In the genomic region with DNA sequence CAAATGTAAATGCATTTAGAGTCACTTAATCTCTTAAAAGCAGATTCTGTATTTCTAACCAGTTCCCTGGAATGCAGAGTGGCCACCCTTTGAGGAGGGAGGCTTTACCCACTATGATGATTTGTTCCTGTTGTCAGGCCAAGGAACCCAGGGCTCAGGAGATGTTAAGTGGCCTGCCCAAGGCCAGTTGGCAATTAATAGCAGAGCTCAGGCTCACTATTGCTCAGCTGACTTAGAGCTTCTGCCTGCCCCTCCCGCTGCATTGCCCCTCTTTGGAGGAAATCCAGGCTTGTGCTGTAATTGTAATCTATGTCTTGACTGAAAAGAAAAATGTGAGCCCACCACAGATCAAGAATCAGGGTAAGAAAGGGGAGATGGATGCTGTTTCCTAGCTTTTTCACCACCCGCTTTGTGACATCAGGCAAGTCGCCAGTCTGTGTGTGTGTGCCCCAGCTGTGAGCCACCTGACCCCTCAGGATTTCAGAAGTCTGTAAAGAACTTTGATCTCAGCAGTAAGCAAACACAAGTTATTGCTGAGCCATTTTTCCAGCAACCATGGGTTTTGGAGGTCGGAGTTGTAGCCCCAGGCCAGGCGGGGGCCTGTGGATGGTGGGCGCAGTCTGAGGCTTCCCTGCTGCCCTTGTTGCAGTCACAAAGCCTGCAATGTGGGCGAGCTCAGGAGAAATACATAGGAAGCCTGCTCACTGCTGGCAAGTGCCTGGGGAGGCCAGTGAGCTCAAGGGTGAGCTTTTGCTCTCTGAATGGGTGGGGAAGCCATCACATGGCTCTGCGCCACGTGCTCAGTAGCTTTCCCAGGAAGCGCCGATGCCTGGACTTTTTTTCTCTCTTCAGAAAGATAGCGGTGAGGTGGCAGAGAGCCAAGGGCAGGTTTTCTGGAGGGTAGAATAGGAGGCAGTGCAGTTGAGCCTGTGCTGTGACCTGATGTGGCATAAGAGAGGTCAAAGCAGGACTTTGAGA, we compare ENCODE assay signal across 1 cellular context.
TF ChIP-seq lines count a peak whose summit lies in the region.

No MANE protein-coding gene starts in this region.

TF ChIP-seq in HepG2, 621 proteins besides CTCF, POLR2A, EP300 and RAD21 (continued from another document and continues in another):
- TF ChIP-seq, protein P1, sequence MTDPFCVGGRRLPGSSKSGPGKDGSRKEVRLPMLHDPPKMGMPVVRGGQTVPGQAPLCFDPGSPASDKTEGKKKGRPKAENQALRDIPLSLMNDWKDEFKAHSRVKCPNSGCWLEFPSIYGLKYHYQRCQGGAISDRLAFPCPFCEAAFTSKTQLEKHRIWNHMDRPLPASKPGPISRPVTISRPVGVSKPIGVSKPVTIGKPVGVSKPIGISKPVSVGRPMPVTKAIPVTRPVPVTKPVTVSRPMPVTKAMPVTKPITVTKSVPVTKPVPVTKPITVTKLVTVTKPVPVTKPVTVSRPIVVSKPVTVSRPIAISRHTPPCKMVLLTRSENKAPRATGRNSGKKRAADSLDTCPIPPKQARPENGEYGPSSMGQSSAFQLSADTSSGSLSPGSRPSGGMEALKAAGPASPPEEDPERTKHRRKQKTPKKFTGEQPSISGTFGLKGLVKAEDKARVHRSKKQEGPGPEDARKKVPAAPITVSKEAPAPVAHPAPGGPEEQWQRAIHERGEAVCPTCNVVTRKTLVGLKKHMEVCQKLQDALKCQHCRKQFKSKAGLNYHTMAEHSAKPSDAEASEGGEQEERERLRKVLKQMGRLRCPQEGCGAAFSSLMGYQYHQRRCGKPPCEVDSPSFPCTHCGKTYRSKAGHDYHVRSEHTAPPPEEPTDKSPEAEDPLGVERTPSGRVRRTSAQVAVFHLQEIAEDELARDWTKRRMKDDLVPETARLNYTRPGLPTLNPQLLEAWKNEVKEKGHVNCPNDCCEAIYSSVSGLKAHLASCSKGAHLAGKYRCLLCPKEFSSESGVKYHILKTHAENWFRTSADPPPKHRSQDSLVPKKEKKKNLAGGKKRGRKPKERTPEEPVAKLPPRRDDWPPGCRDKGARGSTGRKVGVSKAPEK (CRISPR knock-in tag; IDR thresholded peaks at IDR 0.05; ENCODE audit: borderline replicate concordance): 0 out of 2 replicates have a peak, but pooled peaks have one; percentile 40
- TF ChIP-seq BCL6 (CRISPR knock-in tag; IDR thresholded peaks at IDR 0.05): peak; percentile 70
- peak; percentile 92 for TF ChIP-seq SAP130 (CRISPR knock-in tag; IDR thresholded peaks at IDR 0.05; ENCODE audit: low read depth)
- peak; percentile 47 for TF ChIP-seq HNRNPLL (IDR thresholded peaks at IDR 0.05; ENCODE audit: low read depth, low read length, poor library complexity, severe bottlenecking)
- TF ChIP-seq MAFK (conservative IDR thresholded peaks at IDR 0.05 in 1 of 2, IDR thresholded peaks at IDR 0.05 in 1 of 2; ENCODE audit: low read length in 2 of 2): peak; percentile 49 to 57; a peak in 3 of 4 replicates
- TF ChIP-seq KLF15 (CRISPR knock-in tag; IDR thresholded peaks at IDR 0.05; ENCODE audit: borderline replicate concordance): no peak
- TF ChIP-seq, protein P2, sequence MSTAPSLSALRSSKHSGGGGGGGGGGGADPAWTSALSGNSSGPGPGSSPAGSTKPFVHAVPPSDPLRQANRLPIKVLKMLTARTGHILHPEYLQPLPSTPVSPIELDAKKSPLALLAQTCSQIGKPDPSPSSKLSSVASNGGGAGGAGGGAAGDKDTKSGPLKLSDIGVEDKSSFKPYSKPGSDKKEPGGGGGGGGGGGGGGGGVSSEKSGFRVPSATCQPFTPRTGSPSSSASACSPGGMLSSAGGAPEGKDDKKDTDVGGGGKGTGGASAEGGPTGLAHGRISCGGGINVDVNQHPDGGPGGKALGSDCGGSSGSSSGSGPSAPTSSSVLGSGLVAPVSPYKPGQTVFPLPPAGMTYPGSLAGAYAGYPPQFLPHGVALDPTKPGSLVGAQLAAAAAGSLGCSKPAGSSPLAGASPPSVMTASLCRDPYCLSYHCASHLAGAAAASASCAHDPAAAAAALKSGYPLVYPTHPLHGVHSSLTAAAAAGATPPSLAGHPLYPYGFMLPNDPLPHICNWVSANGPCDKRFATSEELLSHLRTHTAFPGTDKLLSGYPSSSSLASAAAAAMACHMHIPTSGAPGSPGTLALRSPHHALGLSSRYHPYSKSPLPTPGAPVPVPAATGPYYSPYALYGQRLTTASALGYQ (CRISPR knock-in tag; IDR thresholded peaks at IDR 0.05): 0 out of 2 replicates have a peak, but pooled peaks have one; percentile 62
- TF ChIP-seq NRL (CRISPR knock-in tag; IDR thresholded peaks at IDR 0.05; ENCODE audit: borderline replicate concordance): peak; percentile 90; the same call in 1 of the 2 replicates
- TF ChIP-seq SRF (IDR thresholded peaks at IDR 0.05; ENCODE audit: low read depth, low read length): no peak
- peak; percentile 55; the same call in 1 of the 2 replicates for TF ChIP-seq ATF1 (CRISPR knock-in tag; IDR thresholded peaks at IDR 0.05)
- peak; percentile 43; the same call in 1 of the 2 replicates for TF ChIP-seq SOX5 (CRISPR knock-in tag; IDR thresholded peaks at IDR 0.05; ENCODE audit: borderline replicate concordance)
- TF ChIP-seq PHF21A (CRISPR knock-in tag; IDR thresholded peaks at IDR 0.05): peak; percentile 94
- TF ChIP-seq FOXJ3 (CRISPR knock-in tag; IDR thresholded peaks at IDR 0.05; ENCODE audit: borderline replicate concordance): peak; percentile 54; the same call in 1 of the 2 replicates
- TF ChIP-seq SOX13 (IDR thresholded peaks at IDR 0.05): no peak
- peak in 1 of 2 experiments; percentile 48; a peak in 2 of 4 replicates for TF ChIP-seq SOX13 (CRISPR knock-in tag; conservative IDR thresholded peaks at IDR 0.05 in 1 of 2, IDR thresholded peaks at IDR 0.05 in 1 of 2)
- 0 out of 2 replicates have a peak, but pooled peaks have one; percentile 28 for TF ChIP-seq MTF2 (CRISPR knock-in tag; IDR thresholded peaks at IDR 0.05; ENCODE audit: borderline replicate concordance)
- TF ChIP-seq, protein P3, sequence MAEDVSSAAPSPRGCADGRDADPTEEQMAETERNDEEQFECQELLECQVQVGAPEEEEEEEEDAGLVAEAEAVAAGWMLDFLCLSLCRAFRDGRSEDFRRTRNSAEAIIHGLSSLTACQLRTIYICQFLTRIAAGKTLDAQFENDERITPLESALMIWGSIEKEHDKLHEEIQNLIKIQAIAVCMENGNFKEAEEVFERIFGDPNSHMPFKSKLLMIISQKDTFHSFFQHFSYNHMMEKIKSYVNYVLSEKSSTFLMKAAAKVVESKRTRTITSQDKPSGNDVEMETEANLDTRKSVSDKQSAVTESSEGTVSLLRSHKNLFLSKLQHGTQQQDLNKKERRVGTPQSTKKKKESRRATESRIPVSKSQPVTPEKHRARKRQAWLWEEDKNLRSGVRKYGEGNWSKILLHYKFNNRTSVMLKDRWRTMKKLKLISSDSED (CRISPR knock-in tag; IDR thresholded peaks at IDR 0.05): no peak
- TF ChIP-seq NFE2L1 (CRISPR knock-in tag; IDR thresholded peaks at IDR 0.05; ENCODE audit: borderline replicate concordance): no peak
- TF ChIP-seq ZSCAN29 (CRISPR knock-in tag; conservative IDR thresholded peaks at IDR 0.05): peak; percentile 92
- TF ChIP-seq ZNF30 (CRISPR knock-in tag; IDR thresholded peaks at IDR 0.05): no peak
- TF ChIP-seq ZNF777 (CRISPR knock-in tag; IDR thresholded peaks at IDR 0.05): peak; percentile 35; the same call in 1 of the 2 replicates
- TF ChIP-seq, protein P4, sequence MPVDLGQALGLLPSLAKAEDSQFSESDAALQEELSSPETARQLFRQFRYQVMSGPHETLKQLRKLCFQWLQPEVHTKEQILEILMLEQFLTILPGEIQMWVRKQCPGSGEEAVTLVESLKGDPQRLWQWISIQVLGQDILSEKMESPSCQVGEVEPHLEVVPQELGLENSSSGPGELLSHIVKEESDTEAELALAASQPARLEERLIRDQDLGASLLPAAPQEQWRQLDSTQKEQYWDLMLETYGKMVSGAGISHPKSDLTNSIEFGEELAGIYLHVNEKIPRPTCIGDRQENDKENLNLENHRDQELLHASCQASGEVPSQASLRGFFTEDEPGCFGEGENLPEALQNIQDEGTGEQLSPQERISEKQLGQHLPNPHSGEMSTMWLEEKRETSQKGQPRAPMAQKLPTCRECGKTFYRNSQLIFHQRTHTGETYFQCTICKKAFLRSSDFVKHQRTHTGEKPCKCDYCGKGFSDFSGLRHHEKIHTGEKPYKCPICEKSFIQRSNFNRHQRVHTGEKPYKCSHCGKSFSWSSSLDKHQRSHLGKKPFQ (CRISPR knock-in tag; IDR thresholded peaks at IDR 0.05; ENCODE audit: insufficient replicate concordance): no peak
- TF ChIP-seq, protein P5, sequence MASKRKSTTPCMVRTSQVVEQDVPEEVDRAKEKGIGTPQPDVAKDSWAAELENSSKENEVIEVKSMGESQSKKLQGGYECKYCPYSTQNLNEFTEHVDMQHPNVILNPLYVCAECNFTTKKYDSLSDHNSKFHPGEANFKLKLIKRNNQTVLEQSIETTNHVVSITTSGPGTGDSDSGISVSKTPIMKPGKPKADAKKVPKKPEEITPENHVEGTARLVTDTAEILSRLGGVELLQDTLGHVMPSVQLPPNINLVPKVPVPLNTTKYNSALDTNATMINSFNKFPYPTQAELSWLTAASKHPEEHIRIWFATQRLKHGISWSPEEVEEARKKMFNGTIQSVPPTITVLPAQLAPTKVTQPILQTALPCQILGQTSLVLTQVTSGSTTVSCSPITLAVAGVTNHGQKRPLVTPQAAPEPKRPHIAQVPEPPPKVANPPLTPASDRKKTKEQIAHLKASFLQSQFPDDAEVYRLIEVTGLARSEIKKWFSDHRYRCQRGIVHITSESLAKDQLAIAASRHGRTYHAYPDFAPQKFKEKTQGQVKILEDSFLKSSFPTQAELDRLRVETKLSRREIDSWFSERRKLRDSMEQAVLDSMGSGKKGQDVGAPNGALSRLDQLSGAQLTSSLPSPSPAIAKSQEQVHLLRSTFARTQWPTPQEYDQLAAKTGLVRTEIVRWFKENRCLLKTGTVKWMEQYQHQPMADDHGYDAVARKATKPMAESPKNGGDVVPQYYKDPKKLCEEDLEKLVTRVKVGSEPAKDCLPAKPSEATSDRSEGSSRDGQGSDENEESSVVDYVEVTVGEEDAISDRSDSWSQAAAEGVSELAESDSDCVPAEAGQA (IDR thresholded peaks at IDR 0.05; ENCODE audit: low read depth): no peak
- TF ChIP-seq, protein P5 (CRISPR knock-in tag; IDR thresholded peaks at IDR 0.05; ENCODE audit: borderline replicate concordance): 0 out of 2 replicates have a peak, but pooled peaks have one; percentile 34
- no peak for TF ChIP-seq FOXP1 (IDR thresholded peaks at IDR 0.05)
- TF ChIP-seq FOXP1 (CRISPR knock-in tag; IDR thresholded peaks at IDR 0.05): no peak
- TF ChIP-seq ZNF564 (CRISPR knock-in tag; IDR thresholded peaks at IDR 0.05): no peak
- TF ChIP-seq PITX1 (CRISPR knock-in tag; IDR thresholded peaks at IDR 0.05): peak; percentile 52; the same call in 1 of the 2 replicates
- TF ChIP-seq, protein P6, sequence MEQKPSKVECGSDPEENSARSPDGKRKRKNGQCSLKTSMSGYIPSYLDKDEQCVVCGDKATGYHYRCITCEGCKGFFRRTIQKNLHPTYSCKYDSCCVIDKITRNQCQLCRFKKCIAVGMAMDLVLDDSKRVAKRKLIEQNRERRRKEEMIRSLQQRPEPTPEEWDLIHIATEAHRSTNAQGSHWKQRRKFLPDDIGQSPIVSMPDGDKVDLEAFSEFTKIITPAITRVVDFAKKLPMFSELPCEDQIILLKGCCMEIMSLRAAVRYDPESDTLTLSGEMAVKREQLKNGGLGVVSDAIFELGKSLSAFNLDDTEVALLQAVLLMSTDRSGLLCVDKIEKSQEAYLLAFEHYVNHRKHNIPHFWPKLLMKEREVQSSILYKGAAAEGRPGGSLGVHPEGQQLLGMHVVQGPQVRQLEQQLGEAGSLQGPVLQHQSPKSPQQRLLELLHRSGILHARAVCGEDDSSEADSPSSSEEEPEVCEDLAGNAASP (CRISPR knock-in tag; IDR thresholded peaks at IDR 0.05; ENCODE audit: borderline replicate concordance): peak; percentile 95
- peak; percentile 69 for TF ChIP-seq TCF7 (IDR thresholded peaks at IDR 0.05; ENCODE audit: low read depth)
- TF ChIP-seq NAIF1 (CRISPR knock-in tag; IDR thresholded peaks at IDR 0.05; ENCODE audit: borderline replicate concordance): no peak
- no peak for TF ChIP-seq NPAS2 (CRISPR knock-in tag; IDR thresholded peaks at IDR 0.05; ENCODE audit: borderline replicate concordance)
- TF ChIP-seq MTA3 (CRISPR knock-in tag; IDR thresholded peaks at IDR 0.05): no peak
- TF ChIP-seq, protein P7, sequence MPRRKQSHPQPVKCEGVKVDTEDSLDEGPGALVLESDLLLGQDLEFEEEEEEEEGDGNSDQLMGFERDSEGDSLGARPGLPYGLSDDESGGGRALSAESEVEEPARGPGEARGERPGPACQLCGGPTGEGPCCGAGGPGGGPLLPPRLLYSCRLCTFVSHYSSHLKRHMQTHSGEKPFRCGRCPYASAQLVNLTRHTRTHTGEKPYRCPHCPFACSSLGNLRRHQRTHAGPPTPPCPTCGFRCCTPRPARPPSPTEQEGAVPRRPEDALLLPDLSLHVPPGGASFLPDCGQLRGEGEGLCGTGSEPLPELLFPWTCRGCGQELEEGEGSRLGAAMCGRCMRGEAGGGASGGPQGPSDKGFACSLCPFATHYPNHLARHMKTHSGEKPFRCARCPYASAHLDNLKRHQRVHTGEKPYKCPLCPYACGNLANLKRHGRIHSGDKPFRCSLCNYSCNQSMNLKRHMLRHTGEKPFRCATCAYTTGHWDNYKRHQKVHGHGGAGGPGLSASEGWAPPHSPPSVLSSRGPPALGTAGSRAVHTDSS (CRISPR knock-in tag; conservative IDR thresholded peaks at IDR 0.05): no peak
- TF ChIP-seq, protein P8, sequence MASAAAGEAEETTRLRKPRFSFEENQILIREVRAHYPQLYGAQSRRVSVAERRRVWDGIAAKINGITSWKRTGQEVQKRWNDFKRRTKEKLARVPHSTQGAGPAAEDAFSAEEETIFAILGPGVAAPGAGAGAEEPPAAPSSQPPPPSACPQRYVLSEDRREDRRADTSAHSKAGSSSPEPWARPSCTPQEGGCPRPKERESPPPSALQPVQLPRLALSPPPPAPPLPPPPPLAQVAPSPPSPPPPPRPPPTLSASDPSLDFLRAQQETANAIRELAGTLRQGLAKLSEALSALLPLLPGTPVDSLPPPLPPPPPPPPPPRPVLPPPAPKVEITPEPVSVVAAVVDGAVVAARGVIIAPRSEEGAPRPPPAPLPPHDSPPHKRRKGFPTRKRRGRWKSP (CRISPR knock-in tag; IDR thresholded peaks at IDR 0.05): peak; percentile 53
- TF ChIP-seq NFKB2 (CRISPR knock-in tag; IDR thresholded peaks at IDR 0.05; ENCODE audit: borderline replicate concordance): peak; percentile 80; the same call in 1 of the 2 replicates
- TF ChIP-seq SNAI1 (CRISPR knock-in tag; IDR thresholded peaks at IDR 0.05; ENCODE audit: borderline replicate concordance): no peak
- no peak for TF ChIP-seq U2AF1 (optimal IDR thresholded peaks at IDR 0.05; ENCODE audit: low read depth, low read length)
- peak; percentile 60 for TF ChIP-seq TGIF2 (CRISPR knock-in tag; IDR thresholded peaks at IDR 0.05)
- peak; percentile 53 for TF ChIP-seq NFYC (CRISPR knock-in tag; IDR thresholded peaks at IDR 0.05)
